Comparison of ENCODE assay signal across 11 cellular contexts in genomic region chr3:101466465-101467309, GRCh38. TPM values are rescaled to one million over a fixed set of nuclear protein-coding genes. Genes with fewer than 3 reads are reported as not detected.
A peak's percentile ranks its signal among the peaks of the same experiment; 100 is the strongest.
DNase-seq lines count a peak whose midpoint lies in the region; ATAC-seq, FAIRE-seq and TF ChIP-seq lines count a peak whose summit lies in the region.
"Had no signal": no experiment of that assay in that cellular context is flagged by ENCODE, and none has a peak within 500 bp of the region (broad histone marks: within the 10 kb centered on the region; RNA-seq: fewer than 3 reads in every experiment).

No MANE protein-coding gene starts in this region.

- H3K36me3 Mint-ChIP-seq in chondrocyte (ENCODE audit: low read depth), result peaks cover 6% of the 10 kb centered on the region

- FAIRE-seq in GM19239 (lab: Jason Lieb, UNC), result no peak
- FAIRE-seq: endometrium had no signal

- H3K9me3 ChIP-seq in NT2/D1 (ENCODE audit: insufficient read depth, low read length) (no peaks in the 10 kb centered on the region), mucosa of descending colon (no peaks in the 10 kb centered on the region)
- H3K9me3 ChIP-seq: HAP-1 had no signal

- peaks cover 17% of the 10 kb centered on the region for H3K9me3 Mint-ChIP-seq in chondrocyte (ENCODE audit: low read depth)

- H3K36me3 ChIP-seq in NT2/D1 (ENCODE audit: insufficient read depth, insufficient read length, low read length) (no peaks in the 10 kb centered on the region), mucosa of descending colon (ENCODE audit: low read depth) (no peaks in the 10 kb centered on the region)
- H3K36me3 ChIP-seq: HAP-1 had no signal

- peaks cover 27% of the 10 kb centered on the region for H3K4me1 Mint-ChIP-seq in chondrocyte (ENCODE audit: low read depth)

- no peaks in the 10 kb centered on the region for H3K27me3 ChIP-seq in NT2/D1 (ENCODE audit: insufficient read depth, insufficient read length)

- H3K4me1 ChIP-seq in NT2/D1 (ENCODE audit: insufficient read depth, insufficient read length), result peaks cover 4% of the 10 kb centered on the region
- H3K4me1 ChIP-seq in mucosa of descending colon (ENCODE audit: low read depth), result no peaks in the 10 kb centered on the region
- H3K4me1 ChIP-seq: HAP-1 had no signal

- DNase-seq in Daoy (ENCODE audit: low read depth) (peak; percentile 1), NT2/D1 (ENCODE audit: low read depth, low spot score) (no peak), chondrocyte (ENCODE audit: low spot score) (no peak), mucosa of descending colon (peak in 2 of 3 donors; percentile 55 to 59), GM19239 (ENCODE audit: insufficient read length, low spot score) (no peak), cerebellar cortex (ENCODE audit: low spot score) (no peak), NCI-H1048 (lab: John Stamatoyannopoulos, UW) (no peak), SIG-M5 treated with dmso at 0.1 percent for 504 hours (lab: John Stamatoyannopoulos, UW; ENCODE audit: unreplicated experiment) (no peak)

- TF ChIP-seq CTCF in chondrocyte (IDR thresholded peaks at IDR 0.05) (no peak), mucosa of descending colon (IDR thresholded peaks at IDR 0.05) (no peak)

- peak; percentile 52 for ATAC-seq in mucosa of descending colon

- H3K27me3 Mint-ChIP-seq in chondrocyte (ENCODE audit: low read depth), result no peaks in the 10 kb centered on the region
- H3K27me3 Mint-ChIP-seq: stimulated activated naive CD8-positive, alpha-beta T cell treated with anti-CD3 and anti-CD28 coated beads, Interleukin-15, Interleukin-2, amounts not matched to agents 100 ng/mL and 50 ng/mL, for 24 hours had no signal

- peak overlapping the region; percentile 82 for H3K27ac Mint-ChIP-seq in chondrocyte (ENCODE audit: unreplicated experiment)
- H3K27ac Mint-ChIP-seq: stimulated activated naive CD8-positive, alpha-beta T cell treated with anti-CD3 and anti-CD28 coated beads, Interleukin-15, Interleukin-2, amounts not matched to agents 100 ng/mL and 50 ng/mL, for 24 hours had no signal

- peak overlapping the region; percentile 27 for H3K9ac ChIP-seq in NT2/D1 (ENCODE audit: insufficient read length, low read depth)

- H3K4me3 ChIP-seq in NT2/D1 (ENCODE audit: insufficient read length, low read depth) (peak overlapping the region; percentile 20), mucosa of descending colon (no peak overlapping the region)
- H3K4me3 ChIP-seq: HAP-1 had no signal

- intact Hi-C loops in mucosa of descending colon (cut with DNase I, micrococcal nuclease), result no loop called here

- H3K4me3 Mint-ChIP-seq in chondrocyte (ENCODE audit: unreplicated experiment), result peak overlapping the region; percentile 70
- H3K4me3 Mint-ChIP-seq: stimulated activated naive CD8-positive, alpha-beta T cell treated with anti-CD3 and anti-CD28 coated beads, Interleukin-15, Interleukin-2, amounts not matched to agents 100 ng/mL and 50 ng/mL, for 24 hours had no signal

RNA-seq across cellular contexts. Expression of gene SENP7, which starts 46.3 kb away (rescaled TPM):
- 7.5 and 8.8 TPM in 2 replicates for total RNA-seq in Daoy (2014; rRNA removed; shearing (Covaris generic))
- 15.7 to 20.6 TPM (median 17.2 TPM) in 3 replicates for total RNA-seq in chondrocyte
- total RNA-seq in mucosa of descending colon, result 10 to 100 TPM in 2 of 3 donors, 1 to 10 TPM in 1; 9.1 to 17.7 (median 12.4) TPM

Comparison
In these comparisons a context has a peak if more than half of its experiments do, and no peak if none do; other contexts are left out.
1. DNase-seq: peak in Daoy (single experiment) and mucosa of descending colon (2 of 3); none in NT2/D1 (single experiment), chondrocyte (single experiment), GM19239 (single experiment), cerebellar cortex (single experiment), NCI-H1048 (single experiment) and SIG-M5 treated with dmso at 0.1 percent for 504 hours (single experiment).